ENCODE assay signal across 25 cellular contexts in the genomic region with DNA sequence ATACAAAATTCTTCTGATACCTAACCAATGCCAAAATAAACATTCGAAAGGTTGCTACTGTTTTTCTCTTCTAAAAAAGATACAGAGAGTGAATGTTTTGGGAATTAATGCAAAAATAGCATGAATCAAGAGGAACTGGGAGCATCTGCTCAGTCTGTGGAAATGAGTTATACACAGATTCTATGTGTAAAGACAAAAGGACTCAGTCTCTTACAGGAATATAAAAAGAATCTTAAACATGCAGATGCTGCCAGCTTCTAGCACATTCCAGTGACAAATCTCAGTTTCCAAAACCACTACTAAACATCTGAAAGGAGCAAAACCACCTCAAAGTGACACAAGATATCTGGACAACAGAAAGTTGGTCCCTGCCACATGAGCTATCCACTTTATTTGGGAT. TPM values are rescaled to one million over a fixed set of nuclear protein-coding genes. Genes with fewer than 3 reads are reported as not detected.
DNase-seq lines count a peak whose midpoint lies in the region; ATAC-seq and TF ChIP-seq lines count a peak whose summit lies in the region.
"Had no signal": no experiment of that assay in that cellular context is flagged by ENCODE, and none has a peak within 500 bp of the region (broad histone marks: within the 10 kb centered on the region; RNA-seq: fewer than 3 reads in every experiment).

No MANE protein-coding gene starts in this region.

- no peaks in the 10 kb centered on the region for H3K9me3 ChIP-seq in adipocyte (ENCODE audit: control insufficient read depth, low read length)
- H3K9me3 ChIP-seq in sigmoid colon: no peaks in the 10 kb centered on the region
- H3K9me3 ChIP-seq: breast epithelium, Peyer's patch, SJSA1 had no signal

- H3K27me3 ChIP-seq in adipocyte (replicated peaks; ENCODE audit: control insufficient read depth, insufficient read depth, low read length) (no peaks in the 10 kb centered on the region), sigmoid colon (no peaks in the 10 kb centered on the region)
- H3K27me3 ChIP-seq: breast epithelium, Peyer's patch, SJSA1 had no signal

- peak overlapping the region; percentile 24 for H3K9ac ChIP-seq in adipocyte (ENCODE audit: low read length)

- TF ChIP-seq POLR2A in sigmoid colon (IDR thresholded peaks at IDR 0.05): no peak

- intact Hi-C loops in sigmoid colon (cut with DNase I): loop anchor here (2.0 to 10.0 kb wide), 5 partner anchors 146 to 1293 kb away; no protein-coding TSS in a partner anchor

- DNase-seq in GM03348 (ENCODE audit: low spot score) (peak; percentile 40), adipocyte (ENCODE audit: low read depth) (peak; percentile 35), fibroblast of pulmonary artery (ENCODE audit: low read depth) (peak; percentile 25), sigmoid colon (no peak), HUDEP-2 (lab: John Stamatoyannopoulos, UW; ENCODE audit: unreplicated experiment in 76 of 76) (no peak), NCI-H526 (lab: John Stamatoyannopoulos, UW) (no peak)
- no peak for DNase-seq in activated CD4-positive, CD25-positive, alpha-beta regulatory T cell treated with anti-CD3 and anti-CD28 coated beads, Interleukin-2, amount 50 U/mL, for 72 hours
- DNase-seq: activated CD4-positive, alpha-beta T cell treated with anti-CD3 and anti-CD28 coated beads, Interleukin-2, amount 10 ng/mL, durations not matched to agents 24 days and 14 days; activated naive CD8-positive, alpha-beta T cell treated with anti-CD3 and anti-CD28 coated beads, Interleukin-2, amount 10 ng/mL, durations not matched to agents 7 days and 5 days; AML-193; CD8-positive, alpha-beta memory T cell; cortex of kidney; DMS53; hippocampal formation; left ventricle myocardium superior; MM.1S; NCI-H1417 treated with DMSO at 0.1 percent for 48 hours; NCI-H510A; Peyer's patch; small intestine; stimulated activated CD4-positive, alpha-beta T cell treated with anti-CD3 and anti-CD28 coated beads, Interleukin-4, amount 100 ng/mL, for 1 hour; stimulated activated naive CD4-positive, alpha-beta T cell had no signal

- WGBS in sigmoid colon, 2 donors: 75 to 93% methylated on average over 1 of the region's 1 CpG

- TF ChIP-seq CTCF in fibroblast of pulmonary artery (IDR thresholded peaks at IDR 0.05; ENCODE audit: low read length, missing control alignments): no peak
- no peak for TF ChIP-seq CTCF in sigmoid colon (IDR thresholded peaks at IDR 0.05)

- H3K4me1 ChIP-seq in adipocyte (ENCODE audit: control insufficient read depth, insufficient read depth, low read length) (peaks cover 10% of the 10 kb centered on the region), sigmoid colon (peaks cover 0 to 46% (median 24%) of the 10 kb centered on the region in 4 donors)
- H3K4me1 ChIP-seq: breast epithelium, Peyer's patch had no signal

- no peak for TF ChIP-seq EP300 in sigmoid colon (IDR thresholded peaks at IDR 0.05)

- H3K36me3 ChIP-seq in adipocyte (ENCODE audit: control insufficient read depth, insufficient read depth, low read length, severe bottlenecking) (peaks cover 4% of the 10 kb centered on the region), sigmoid colon (peaks cover 0 to 2% (median 0%) of the 10 kb centered on the region in 4 donors)
- H3K36me3 ChIP-seq: breast epithelium, Peyer's patch had no signal

- peak overlapping the region in 3 of 4 donors; percentile 53 to 60 (median 54) for H3K27ac ChIP-seq in sigmoid colon
- H3K27ac ChIP-seq: breast epithelium, Peyer's patch, SJSA1 had no signal

- no peak overlapping the region for H3K4me3 ChIP-seq in adipocyte (ENCODE audit: low read length)
- H3K4me3 ChIP-seq in fibroblast of pulmonary artery (replicated peaks; ENCODE audit: low read depth, low read length): no peak overlapping the region
- no peak overlapping the region for H3K4me3 ChIP-seq in sigmoid colon
- H3K4me3 ChIP-seq: breast epithelium, Peyer's patch, SJSA1 had no signal

- ATAC-seq in HG02981 (IDR thresholded peaks at IDR 0.05; ENCODE audit: unreplicated experiment): no peak
- ATAC-seq: left ventricle myocardium superior had no signal

RNA-seq across cellular contexts. Expression of gene PAPSS1, which starts 55.0 kb away (rescaled TPM):
- total RNA-seq in sigmoid colon: 10 to 100 TPM; 25.5 to 30.0 (median 28.8) TPM
- 10 to 100 TPM; 20.6 to 21.6 (median 21.4) TPM for polyA plus RNA-seq in sigmoid colon

Comparison
In these comparisons a context has a peak if more than half of its experiments do, and no peak if none do; other contexts are left out.
1. DNase-seq: peak in GM03348 (single experiment), adipocyte (single experiment) and fibroblast of pulmonary artery (single experiment); none in sigmoid colon (single experiment), activated CD4-positive, CD25-positive, alpha-beta regulatory T cell treated with anti-CD3 and anti-CD28 coated beads, Interleukin-2, amount 50 U/mL, for 72 hours (single experiment), HUDEP-2 (0 of 76) and NCI-H526 (0 of 2).